Comparison of ENCODE assay signal across 23 cellular contexts in the genomic region with DNA sequence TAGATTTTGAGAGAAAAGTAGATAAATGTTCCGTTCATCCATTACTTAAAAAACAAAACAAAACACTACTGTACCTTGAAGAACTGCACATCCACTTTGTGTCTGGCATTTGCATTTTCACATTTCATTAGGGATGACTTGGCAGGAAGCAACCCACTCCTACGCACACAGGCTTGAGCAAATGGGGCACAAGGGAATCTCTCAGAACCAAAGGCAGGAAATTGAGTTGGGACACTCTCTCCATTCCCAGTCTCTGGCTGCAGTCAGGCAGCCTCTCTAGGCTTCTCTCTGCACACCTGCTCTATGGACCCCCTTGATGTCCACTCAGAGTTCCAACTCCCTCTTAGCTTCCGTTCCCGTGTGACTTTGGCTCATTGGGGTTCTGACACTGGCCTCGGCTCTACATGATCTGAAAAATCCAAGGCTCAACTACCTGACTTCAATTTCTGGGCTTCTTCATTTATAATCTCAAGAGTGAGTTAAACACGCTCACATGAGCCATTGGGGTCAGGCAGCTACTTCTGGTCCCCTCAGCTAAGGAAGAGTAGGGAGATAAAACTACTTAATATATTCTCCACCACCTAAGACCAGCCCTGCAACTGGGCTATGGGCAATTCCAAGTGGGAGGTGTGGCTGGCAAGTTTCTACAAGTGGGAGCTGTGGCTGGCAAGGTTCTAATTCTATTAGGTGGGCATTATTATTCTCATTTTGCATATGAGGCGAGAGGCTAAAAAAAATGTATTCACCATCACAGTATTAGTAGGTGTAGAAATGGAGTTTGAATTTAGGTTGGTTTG.
"Had no signal": no experiment of that assay in that cellular context is flagged by ENCODE, and none has a peak within 500 bp of the region (broad histone marks: within the 10 kb centered on the region; RNA-seq: fewer than 3 reads in every experiment).

No MANE protein-coding gene starts in this region.

- H3K36me3 ChIP-seq: colonic mucosa, gastroesophageal sphincter, tibial nerve had no signal

- H3K9ac ChIP-seq: parathyroid adenoma had no signal

- DNase-seq: activated B cell treated with CpG ODN at 0.5 μM for 24 hours; activated CD4-positive, alpha-beta memory T cell treated with anti-CD3 and anti-CD28 coated beads, Interleukin-2, amount 10 ng/mL, durations not matched to agents 7 days and 5 days; activated CD4-positive, alpha-beta T cell treated with anti-CD3 and anti-CD28 coated beads for 4 hours; activated CD8-positive, alpha-beta memory T cell treated with anti-CD3 and anti-CD28 coated beads, Interleukin-2, amount 10 ng/mL, durations not matched to agents 7 days and 5 days; activated naive CD4-positive, alpha-beta T cell treated with Interleukin-2 at 50 U/mL for 16 hours; activated naive CD8-positive, alpha-beta T cell treated with anti-CD3 and anti-CD28 coated beads, Interleukin-2, amount 10 ng/mL, durations not matched to agents 7 days and 5 days; activated T-cell treated with anti-CD3 and anti-CD28 coated beads, Interleukin-2, amount 50 U/mL, for 1 hour; amygdala; body of pancreas; central memory CD4-positive, alpha-beta T cell; colonic mucosa; erythroblast; immature natural killer cell; kidney glomerular epithelial cell; mesendoderm; naive thymus-derived CD8-positive, alpha-beta T cell; stimulated activated CD4-positive, alpha-beta T cell treated with anti-CD3 and anti-CD28 coated beads, Interleukin-1b, Interleukin-23, amount 100 ng/mL, for 48 hours; stimulated activated naive CD4-positive, alpha-beta T cell treated with Interleukin-2 at 50 U/mL for 16 hours; T-cell had no signal

- H3K4me3 ChIP-seq: body of pancreas, colonic mucosa, gastroesophageal sphincter, tibial nerve had no signal

- H3K27ac ChIP-seq: body of pancreas, colonic mucosa, gastroesophageal sphincter, parathyroid adenoma had no signal

- ATAC-seq: activated CD8-positive, alpha-beta memory T cell treated with anti-CD3 and anti-CD28 coated beads, Interleukin-2, amount 10 ng/mL, durations not matched to agents 7 days and 5 days; activated T-helper 17 cell treated with anti-CD3 and anti-CD28 coated beads, Interleukin-2, amount 50 U/mL, for 72 hours; body of pancreas; gastroesophageal sphincter; naive thymus-derived CD8-positive, alpha-beta T cell; T-cell had no signal

- H2AFZ ChIP-seq: parathyroid adenoma had no signal

- H3K79me2 ChIP-seq: parathyroid adenoma had no signal

- H3K27me3 ChIP-seq: body of pancreas, colonic mucosa, tibial nerve had no signal

- H3K9me3 ChIP-seq: body of pancreas, colonic mucosa, gastroesophageal sphincter, tibial nerve had no signal

- H3K4me1 ChIP-seq: body of pancreas, colonic mucosa, gastroesophageal sphincter, parathyroid adenoma had no signal
